22 cellular contexts compared by ENCODE assay signal in genomic region chr11:130099356-130099755, GRCh38. TPM values are rescaled to one million over a fixed set of nuclear protein-coding genes. Genes with fewer than 3 reads are reported as not detected.
DNase-seq lines count a peak whose midpoint lies in the region; ATAC-seq and TF ChIP-seq lines count a peak whose summit lies in the region.
"Had no signal": no experiment of that assay in that cellular context is flagged by ENCODE, and none has a peak within 500 bp of the region (broad histone marks: within the 10 kb centered on the region; RNA-seq: fewer than 3 reads in every experiment).

No MANE protein-coding gene starts in this region.

- no peak overlapping the region for H3K9ac ChIP-seq in mammary epithelial cell (ENCODE audit: insufficient read depth, low read length)
- no peak overlapping the region for H3K9ac ChIP-seq in PC-3 (ENCODE audit: low read length)
- H3K9ac ChIP-seq: BLaER1 treated with 17β-estradiol and CSF1 and Interleukin-3, amounts not matched to agents 10 nM and 100 nM had no signal

- H3K27me3 Mint-ChIP-seq in MCF 10A (ENCODE audit: insufficient read depth, unreplicated experiment) (no peaks in the 10 kb centered on the region), brain (no peaks in the 10 kb centered on the region), nephron (ENCODE audit: low read depth) (no peaks in the 10 kb centered on the region)

- H3K4me1 Mint-ChIP-seq in MCF 10A (ENCODE audit: insufficient read depth, unreplicated experiment), result peaks cover 46% of the 10 kb centered on the region
- peaks cover 83% of the 10 kb centered on the region for H3K4me1 Mint-ChIP-seq in brain
- peaks cover 55% of the 10 kb centered on the region for H3K4me1 Mint-ChIP-seq in nephron

- H3K9me2 ChIP-seq in PC-3 (replicated peaks; ENCODE audit: low read length), result no peaks in the 10 kb centered on the region

- H3K9me3 Mint-ChIP-seq in MCF 10A (ENCODE audit: unreplicated experiment) (no peaks in the 10 kb centered on the region), brain (peaks cover 0 to 5% (median 0%) of the 10 kb centered on the region in 5 experiments), nephron (no peaks in the 10 kb centered on the region)
- H3K9me3 Mint-ChIP-seq: CD8-positive, alpha-beta memory T cell had no signal

- no peak for TF ChIP-seq CTCF in MCF 10A (IDR thresholded peaks at IDR 0.05; ENCODE audit: unreplicated experiment)
- TF ChIP-seq CTCF in mammary epithelial cell (conservative IDR thresholded peaks at IDR 0.05 in 1 of 2, IDR thresholded peaks at IDR 0.05 in 1 of 2; ENCODE audit: extremely low read depth in 1 of 2, insufficient read depth in 1 of 2, low read depth in 1 of 2, low read length in 2 of 2), result no peak
- no peak for TF ChIP-seq CTCF in brain (conservative IDR thresholded peaks at IDR 0.05)
- no peak for TF ChIP-seq CTCF in nephron (IDR thresholded peaks at IDR 0.05; ENCODE audit: unreplicated experiment in 3 of 3)
- TF ChIP-seq CTCF in PC-3 (conservative IDR thresholded peaks at IDR 0.05; ENCODE audit: low read depth, low read length), result no peak

- no peaks in the 10 kb centered on the region for H3K36me3 ChIP-seq in mammary epithelial cell (ENCODE audit: insufficient read depth, low read length)
- no peaks in the 10 kb centered on the region for H3K36me3 ChIP-seq in PC-3 (ENCODE audit: low read depth, low read length)

- DNase-seq in MCF 10A (ENCODE audit: unreplicated experiment) (no peak), mammary epithelial cell (no peak), PC-3 (no peak)
- no peak for DNase-seq in stimulated activated CD4-positive, alpha-beta T cell treated with anti-CD3 and anti-CD28 coated beads, Interleukin-4, amount 100 ng/mL, for 4 hours
- no peak for DNase-seq in activated effector memory CD4-positive, alpha-beta T cell treated with Interleukin-2 at 50 U/mL for 16 hours
- DNase-seq: 8988T; CD8-positive, alpha-beta memory T cell; EL; GF-D8; KG1; MV-4-11; NCI-H1694; NCI-H2081; NCI-H2171; NCI-H345; NCI-H524 treated with DMSO at 0.1 percent for 48 hours; OCI-M1; Right ventricle myocardium superior had no signal

- H3K27me3 ChIP-seq in mammary epithelial cell (ENCODE audit: insufficient read depth, low read length), result no peaks in the 10 kb centered on the region
- H3K27me3 ChIP-seq in PC-3 (ENCODE audit: low read length), result no peaks in the 10 kb centered on the region
- H3K27me3 ChIP-seq: BLaER1 treated with 17β-estradiol and CSF1 and Interleukin-3, amounts not matched to agents 10 nM and 100 nM had no signal

- intact Hi-C loops in MCF 10A (cut with micrococcal nuclease), result no loop called here
- intact Hi-C loops in mammary epithelial cell (cut with micrococcal nuclease), result no loop called here
- intact Hi-C loops in PC-3 (cut with micrococcal nuclease), result no loop called here

- dilution Hi-C loops in mammary epithelial cell (cut with HindIII; ENCODE audit: low sequenced_read_pairs), result no loop called here

- POLR2A ChIA-PET in MCF 10A (lab: Yijun Ruan, JAX) (interaction anchor here (6.5 kb wide), 1 partner anchor 28 kb away, joined by 69 read pairs; the partner anchor contains the start of gene APLP2), PC-3 (lab: Charles Lee; ENCODE audit: unreplicated experiment) (no interaction called here)

- CTCF ChIA-PET in MCF 10A (lab: Yijun Ruan, JAX) (no interaction called here), mammary epithelial cell (lab: Charles Lee; ENCODE audit: low non-redundant PET) (no interaction called here), PC-3 (lab: Charles Lee) (no interaction called here)

- H3K36me3 Mint-ChIP-seq in MCF 10A (ENCODE audit: insufficient read depth, unreplicated experiment) (no peaks in the 10 kb centered on the region), brain (peaks cover 37% of the 10 kb centered on the region), nephron (ENCODE audit: low read depth) (no peaks in the 10 kb centered on the region)
- H3K36me3 Mint-ChIP-seq: CD8-positive, alpha-beta memory T cell had no signal

- H3K4me3 Mint-ChIP-seq in MCF 10A (ENCODE audit: unreplicated experiment) (no peak overlapping the region), brain (peak overlapping the region in 1 of 5 experiments; percentile 36), nephron (no peak overlapping the region)
- H3K4me3 Mint-ChIP-seq: CD8-positive, alpha-beta memory T cell had no signal

- BruUV-seq in MCF 10A (replicated peaks; lab: Mats Ljungman, UMichigan), result no TSS peak
- no TSS peak for BruUV-seq in mammary epithelial cell (replicated peaks; lab: Mats Ljungman, UMichigan)
- no TSS peak for BruUV-seq in PC-3 (replicated peaks; lab: Mats Ljungman, UMichigan)

- H4K20me1 ChIP-seq in mammary epithelial cell (ENCODE audit: insufficient read depth, low read length), result no peaks in the 10 kb centered on the region
- peaks cover 52% of the 10 kb centered on the region for H4K20me1 ChIP-seq in PC-3 (ENCODE audit: low read length)

- H3F3A ChIP-seq in PC-3 (ENCODE audit: low read length, unreplicated experiment), result peaks cover 13% of the 10 kb centered on the region

- H3K27ac Mint-ChIP-seq in MCF 10A (ENCODE audit: low read depth, unreplicated experiment), result peak overlapping the region; percentile 68
- peak overlapping the region; percentile 16 to 76 (median 60) for H3K27ac Mint-ChIP-seq in brain
- H3K27ac Mint-ChIP-seq in nephron, result peak overlapping the region; percentile 35 to 71 (median 46)

- no peak overlapping the region for H3K4me2 ChIP-seq in mammary epithelial cell (ENCODE audit: insufficient read depth, low read depth, low read length)
- H3K4me2 ChIP-seq in PC-3 (ENCODE audit: low read length), result no peak overlapping the region

- H3K4me3 ChIP-seq in mammary epithelial cell (replicated peaks in 1 of 3; ENCODE audit: insufficient read depth in 1 of 3, low read depth in 2 of 3, low read length in 3 of 3) (no peak overlapping the region), PC-3 (ENCODE audit: low read length) (no peak overlapping the region)
- H3K4me3 ChIP-seq: BLaER1 treated with 17β-estradiol and CSF1 and Interleukin-3, amounts not matched to agents 10 nM and 100 nM had no signal

- no peak for ATAC-seq in PC-3
- ATAC-seq: HCT116 had no signal

- H3K27ac ChIP-seq in mammary epithelial cell (ENCODE audit: insufficient read depth, low read depth, low read length) (no peak overlapping the region), PC-3 (ENCODE audit: low read length) (no peak overlapping the region)
- H3K27ac ChIP-seq: BLaER1 treated with 17β-estradiol and CSF1 and Interleukin-3, amounts not matched to agents 10 nM and 100 nM had no signal

- peaks cover 5% of the 10 kb centered on the region for H3K4me1 ChIP-seq in mammary epithelial cell (ENCODE audit: insufficient read depth, low read length)
- H3K4me1 ChIP-seq in PC-3 (ENCODE audit: insufficient read depth, low read length), result peaks cover 26% of the 10 kb centered on the region

- WGBS in mammary epithelial cell (ENCODE audit: low coverage, missing lambda C conversion rate), result 54% methylated on average over 2 of the region's 2 CpGs

- H3K79me2 ChIP-seq in mammary epithelial cell (ENCODE audit: insufficient read depth, low read length), result peaks cover 98% of the 10 kb centered on the region
- H3K79me2 ChIP-seq in PC-3 (ENCODE audit: low read length), result peaks cover 97% of the 10 kb centered on the region

- H2AFZ ChIP-seq in mammary epithelial cell (ENCODE audit: low read depth, low read length), result no peak overlapping the region
- no peak overlapping the region for H2AFZ ChIP-seq in PC-3 (ENCODE audit: low read length)

- H3K9me3 ChIP-seq in mammary epithelial cell (replicated peaks; ENCODE audit: insufficient read depth, low read length) (no peaks in the 10 kb centered on the region), PC-3 (ENCODE audit: low read length) (no peaks in the 10 kb centered on the region)

- in situ Hi-C loops in mammary epithelial cell (cut with MboI; ENCODE audit: low sequenced_read_pairs in 2 of 2), result no loop called here

RNA-seq across cellular contexts. Expression of gene APLP2, which starts 29.7 kb away (rescaled TPM):
- total RNA-seq in MCF 10A (2022) (317 and 368 TPM in 2 replicates), mammary epithelial cell (100 to 1,000 TPM; 348 to 450 TPM), PC-3 (2014; rRNA removed) (345 and 371 TPM in 2 replicates)
- polyA plus RNA-seq in mammary epithelial cell (319 TPM), brain (ENCODE audit: insufficient read depth, low read depth, low replicate concordance) (239 TPM)
- polyA minus RNA-seq in mammary epithelial cell, result 177 TPM
